In the genomic region with DNA sequence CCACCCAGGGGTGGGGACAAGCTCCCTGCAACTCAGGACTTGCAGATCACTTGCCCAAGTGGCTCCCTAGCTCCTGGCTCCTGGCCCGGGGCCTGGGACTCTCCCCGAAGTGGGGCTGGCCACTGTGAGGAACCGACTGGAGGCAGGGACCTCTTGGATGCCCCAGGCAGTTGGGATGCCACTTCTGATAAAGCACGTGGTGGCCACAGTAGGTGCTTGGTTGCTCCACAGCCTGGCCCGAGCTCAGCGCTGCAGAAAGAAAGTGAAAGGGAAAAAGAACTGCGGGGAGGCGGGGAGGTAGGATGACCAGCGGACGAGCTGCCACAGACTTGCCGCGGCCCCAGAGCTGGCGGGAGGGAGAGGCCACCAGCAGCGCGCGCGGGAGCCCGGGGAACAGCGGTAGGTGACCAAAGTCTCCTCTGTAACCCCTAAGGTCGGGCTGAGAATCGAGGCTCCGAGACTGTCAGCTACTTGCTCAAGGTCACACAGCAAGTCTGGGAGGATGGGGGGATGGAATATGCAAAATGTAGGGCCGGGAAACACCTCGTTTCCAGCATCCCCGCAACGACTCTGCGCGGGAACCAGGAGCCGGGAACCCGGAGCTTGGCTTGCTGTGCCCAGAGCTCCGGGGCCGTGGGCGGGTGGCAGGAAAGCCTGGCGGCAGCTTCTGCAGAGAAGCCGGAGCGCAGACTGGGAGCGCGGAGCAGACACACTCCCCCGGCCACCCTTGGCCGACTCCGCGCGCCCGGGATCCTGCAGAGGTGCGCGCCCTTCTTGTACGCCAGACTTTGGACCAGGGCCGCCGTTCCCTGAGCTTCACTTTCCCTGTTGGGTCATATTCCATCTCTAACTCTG, we compare ENCODE assay signal across 8 cellular contexts. TPM values are rescaled to one million over a fixed set of nuclear protein-coding genes. Genes with fewer than 3 reads are reported as not detected.
DNase-seq lines count a peak whose midpoint lies in the region; ATAC-seq and TF ChIP-seq lines count a peak whose summit lies in the region.

No MANE protein-coding gene starts in this region.

- no peak overlapping the region for H3K23ac ChIP-seq in mesenchymal stem cell (ENCODE audit: low read length in 2 of 2)

- DNase-seq in CD1c-positive myeloid dendritic cell (ENCODE audit: extremely low spot score) = peak; percentile 57
- peak; percentile 56 for DNase-seq in GM19238 (ENCODE audit: insufficient read length, low spot score)
- DNase-seq in Peyer's patch = peak; percentile 72 to 82 (median 82)
- DNase-seq in mesenchymal stem cell = peak; percentile 25
- peak; percentile 30 to 35 for DNase-seq in uterus

- peak overlapping the region; percentile 87 for H3K9ac ChIP-seq in mesenchymal stem cell (ENCODE audit: low read length)

- H3K9me3 ChIP-seq in Peyer's patch = no peaks in the 10 kb centered on the region
- H3K9me3 ChIP-seq in ectodermal cell (ENCODE audit: control insufficient read depth, low read length) = no peaks in the 10 kb centered on the region
- H3K9me3 ChIP-seq in mesenchymal stem cell (ENCODE audit: control insufficient read depth, low read length) = no peaks in the 10 kb centered on the region
- no peaks in the 10 kb centered on the region for H3K9me3 ChIP-seq in uterus

- H3K4me3 ChIP-seq in Peyer's patch = peak overlapping the region; percentile 50 to 67 (median 58)
- peak overlapping the region; percentile 10 for H3K4me3 ChIP-seq in ectodermal cell (ENCODE audit: insufficient read depth, low read depth, low read length)
- H3K4me3 ChIP-seq in mesenchymal stem cell (ENCODE audit: insufficient read depth in 1 of 2, low read depth in 1 of 2, low read length in 2 of 2) = peak overlapping the region in 1 of 2 experiments; percentile 92
- H3K4me3 ChIP-seq in uterus = peak overlapping the region; percentile 26 to 41

- H3K4me1 ChIP-seq in Peyer's patch (peaks cover 3 to 15% (median 4%) of the 10 kb centered on the region in 4 donors), ectodermal cell (ENCODE audit: control insufficient read depth, insufficient read depth, low read length) (peaks cover 9% of the 10 kb centered on the region), mesenchymal stem cell (ENCODE audit: control insufficient read depth, insufficient read depth, low read depth, low read length) (no peaks in the 10 kb centered on the region), uterus (peaks cover 0 to 11% of the 10 kb centered on the region in 2 donors)

- H3K79me1 ChIP-seq in mesenchymal stem cell (replicated peaks; ENCODE audit: low read length, poor library complexity, severe bottlenecking) = no peaks in the 10 kb centered on the region

- no peaks in the 10 kb centered on the region for H3K27me3 ChIP-seq in Peyer's patch
- H3K27me3 ChIP-seq in ectodermal cell (ENCODE audit: control insufficient read depth, insufficient read depth, low read length, poor library complexity, severe bottlenecking) = peaks cover 42% of the 10 kb centered on the region
- peaks cover 0 to 65% of the 10 kb centered on the region in 2 experiments for H3K27me3 ChIP-seq in mesenchymal stem cell (ENCODE audit: control insufficient read depth in 1 of 2, insufficient read depth in 1 of 2, low read length in 2 of 2)
- no peaks in the 10 kb centered on the region for H3K27me3 ChIP-seq in uterus

- peak overlapping the region; percentile 40 for H4K8ac ChIP-seq in mesenchymal stem cell (ENCODE audit: low read length)

- H3K4ac ChIP-seq in mesenchymal stem cell (ENCODE audit: low read depth in 1 of 2, low read length in 2 of 2) = no peak overlapping the region

- H3K18ac ChIP-seq in mesenchymal stem cell (ENCODE audit: low read depth in 1 of 2, low read length in 2 of 2) = no peak overlapping the region

- peak in 2 of 6 experiments; percentile 1 to 3 for TF ChIP-seq CTCF in Peyer's patch (IDR thresholded peaks at IDR 0.05)
- TF ChIP-seq CTCF in uterus (IDR thresholded peaks at IDR 0.05) = no peak

- no peak overlapping the region for H3K14ac ChIP-seq in mesenchymal stem cell (ENCODE audit: low read length in 2 of 2)

- no peak overlapping the region for H2BK120ac ChIP-seq in mesenchymal stem cell (ENCODE audit: low read depth, low read length)

- H2AFZ ChIP-seq in mesenchymal stem cell (ENCODE audit: low read depth, low read length) = no peak overlapping the region

- no peak overlapping the region for H4K91ac ChIP-seq in mesenchymal stem cell (ENCODE audit: low read length)

- H3K27ac ChIP-seq in Peyer's patch (peak overlapping the region; percentile 76 to 90 (median 84)), ectodermal cell (ENCODE audit: insufficient read depth, low read depth, low read length, poor library complexity, severe bottlenecking) (no peak overlapping the region), mesenchymal stem cell (ENCODE audit: low read length, poor library complexity, severe bottlenecking) (no peak overlapping the region), uterus (peak overlapping the region; percentile 14 to 60)

- no peak overlapping the region for H2BK12ac ChIP-seq in mesenchymal stem cell (ENCODE audit: low read length in 2 of 2)

- H3K4me2 ChIP-seq in mesenchymal stem cell (ENCODE audit: low read length, poor library complexity, severe bottlenecking) = no peak overlapping the region

- H3K36me3 ChIP-seq in Peyer's patch (no peaks in the 10 kb centered on the region), ectodermal cell (ENCODE audit: control insufficient read depth, insufficient read depth, low read length) (no peaks in the 10 kb centered on the region), mesenchymal stem cell (ENCODE audit: control insufficient read depth in 1 of 2, insufficient read depth in 2 of 2, low read depth in 1 of 2, low read length in 2 of 2) (no peaks in the 10 kb centered on the region), uterus (no peaks in the 10 kb centered on the region)

- ATAC-seq in HG02981 (IDR thresholded peaks at IDR 0.05; ENCODE audit: unreplicated experiment) (no peak), GM18870 (IDR thresholded peaks at IDR 0.05; ENCODE audit: unreplicated experiment) (no peak)

- no peak overlapping the region for H2BK15ac ChIP-seq in mesenchymal stem cell (ENCODE audit: low read depth, poor library complexity, severe bottlenecking)

- no peak overlapping the region for H2BK5ac ChIP-seq in mesenchymal stem cell (ENCODE audit: low read depth, low read length, poor library complexity, severe bottlenecking)

- intact Hi-C loops in uterus (cut with DNase I; ENCODE audit: low total_unique reads) = no loop called here

- 21 to 23% methylated on average over 49 of the region's 49 CpGs for WGBS in ectodermal cell, 2 experiments
- WGBS in mesenchymal stem cell = 9% methylated on average over 47 of the region's 49 CpGs

- TF ChIP-seq POLR2A in Peyer's patch (IDR thresholded peaks at IDR 0.05) = peak; percentile 59 to 70
- TF ChIP-seq POLR2A in uterus (IDR thresholded peaks at IDR 0.05) = no peak

- H2AK5ac ChIP-seq in mesenchymal stem cell (ENCODE audit: low read length, severe bottlenecking) = no peak overlapping the region

RNA-seq across cellular contexts. Expression of a gene that starts 1.9 kb away (rescaled TPM):
- total RNA-seq in Peyer's patch = 100 to 1,000 TPM in 1 of 4 donors, 10 to 100 TPM in 3; 27.7 to 107 (median 60.9) TPM
- not detected for polyA plus RNA-seq in ectodermal cell (2013, experiment 1 of 4)
- not detected for polyA plus RNA-seq in ectodermal cell (2013, experiment 2 of 4)
- polyA plus RNA-seq in ectodermal cell (2013, experiment 3 of 4) = not detected
- not detected for polyA plus RNA-seq in ectodermal cell (2013, experiment 4 of 4)
- not detected for polyA plus RNA-seq in mesenchymal stem cell (2013, experiment 1 of 2)
- 0.01 TPM for polyA plus RNA-seq in mesenchymal stem cell (2013, experiment 2 of 2)
- 10 to 100 TPM in 2 of 4 donors, 1 to 10 TPM in 2; 7.1 to 48.3 (median 18.8) TPM for total RNA-seq in uterus

Comparison
In these comparisons a context has a peak if more than half of its experiments do, and no peak if none do; other contexts are left out.
1. DNase-seq: peak in every context shown above with its lines; median percentile 82 in Peyer's patch; 57 in CD1c-positive myeloid dendritic cell; 56 in GM19238; 32 in uterus; 25 in mesenchymal stem cell.
2. H3K27ac ChIP-seq: peak in Peyer's patch (4 of 4) and uterus (2 of 2); none in ectodermal cell (single experiment) and mesenchymal stem cell (single experiment).
3. POLR2A ChIP-seq: peak in Peyer's patch (2 of 2); none in uterus (0 of 2).